In the genomic region with DNA sequence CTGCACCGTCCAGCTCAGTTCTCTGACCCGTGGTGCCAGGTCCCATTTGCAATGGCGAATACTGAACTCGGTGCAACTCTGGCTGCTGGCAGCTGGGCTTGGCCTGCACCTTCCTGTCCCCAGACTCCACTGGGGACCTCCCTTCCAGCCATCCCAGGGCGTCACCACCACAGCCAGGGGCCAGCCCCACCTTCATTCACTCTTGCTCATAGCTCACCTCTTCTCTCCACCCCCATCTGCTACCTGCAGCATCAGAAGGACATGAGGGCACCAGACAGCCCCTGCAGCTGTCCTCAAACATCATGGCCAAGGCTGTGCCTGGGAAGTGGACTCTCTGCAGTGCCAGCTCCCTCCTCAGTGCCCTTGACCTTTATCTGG, we compare ENCODE assay signal across 12 cellular contexts. TPM values are rescaled to one million over a fixed set of nuclear protein-coding genes. Genes with fewer than 3 reads are reported as not detected.
DNase-seq lines count a peak whose midpoint lies in the region; ATAC-seq, FAIRE-seq and TF ChIP-seq lines count a peak whose summit lies in the region.
"Had no signal": no experiment of that assay in that cellular context is flagged by ENCODE, and none has a peak within 500 bp of the region (broad histone marks: within the 10 kb centered on the region; RNA-seq: fewer than 3 reads in every experiment).

No MANE protein-coding gene starts in this region.

- 0 out of 2 replicates have a peak, but pooled peaks cover 3% of the 10 kb centered on the region for H4K20me1 ChIP-seq in K562 (replicated peaks; ENCODE audit: control insufficient read depth, insufficient read depth, low read length)

- TF ChIP-seq EP300 in K562 (IDR thresholded peaks at IDR 0.05; ENCODE audit: low read length) = no peak

- DNase-seq in AG09309 (ENCODE audit: low read depth) (no peak), GM13976 (ENCODE audit: low spot score) (peak; percentile 42), K562 (ENCODE audit: extremely low read depth in 1 of 4, low spot score in 3 of 4) (no peak), lower lobe of right lung (peak; percentile 18), HEK293T (ENCODE audit: extremely low spot score) (no peak), H54 (ENCODE audit: insufficient read length, low spot score) (no peak), GM19238 (ENCODE audit: insufficient read length, low spot score) (no peak)
- DNase-seq in activated CD4-positive, alpha-beta T cell treated with anti-CD3 and anti-CD28 coated beads, Interleukin-2, amount 50 U/mL, for 4 hours = no peak
- DNase-seq: activated B cell treated with CpG ODN at 0.5 μM for 24 hours, HCEC 1CT had no signal

- H3K9me3 ChIP-seq in K562 (replicated peaks; ENCODE audit: control insufficient read depth, insufficient read depth, low read depth, low read length) (no peaks in the 10 kb centered on the region), lower lobe of right lung (no peaks in the 10 kb centered on the region)

- H3K27ac ChIP-seq in K562 (ENCODE audit: extremely low read depth, low read depth, low read length) (no peak overlapping the region), lower lobe of right lung (no peak overlapping the region)

- POLR2A ChIA-PET in K562 (lab: Yijun Ruan, JAX) (no interaction called here), HEK293T (lab: Yijun Ruan, JAX) (no interaction called here)

- CTCF ChIA-PET in K562 (lab: Yijun Ruan, JAX; ENCODE audit: low intra/inter-chr PET ratio) (no interaction called here), HEK293T (lab: Yijun Ruan, JAX) (interaction anchor here (0.6 to 1.7 kb wide), 9 partner anchors 45 to 539 kb away, joined by 3 to 13 read pairs (median 3); no protein-coding TSS in a partner anchor)

- H2AFZ ChIP-seq in K562 (ENCODE audit: low read depth, low read length) = no peak overlapping the region

- no peak for TF ChIP-seq POLR2A in K562 (conservative IDR thresholded peaks at IDR 0.05)
- no peak for TF ChIP-seq POLR2A in H54 (IDR thresholded peaks at IDR 0.05; ENCODE audit: low read depth, low read length)

- intact Hi-C loops in K562 (cut with micrococcal nuclease) (loop anchor here (2.0 to 10.0 kb wide), 4 partner anchors 72 to 587 kb away; no protein-coding TSS in a partner anchor), lower lobe of right lung (cut with DNase I) (no loop called here)

- H3K4me3 ChIP-seq in AG09309 (ENCODE audit: control insufficient read depth, low read depth, low read length) (no peak overlapping the region), K562 (no peak overlapping the region), lower lobe of right lung (no peak overlapping the region)

- H3K36me3 ChIP-seq in K562 (ENCODE audit: control insufficient read depth, insufficient read depth, low read length) (no peaks in the 10 kb centered on the region), lower lobe of right lung (no peaks in the 10 kb centered on the region)

- no peak for FAIRE-seq in K562 (lab: Jason Lieb, UNC)
- FAIRE-seq in H54 (lab: Jason Lieb, UNC) = no peak

- in situ Hi-C loops in GM13976 (cut with MboI; ENCODE audit: low sequenced_read_pairs, unreplicated experiment) (no loop called here), K562 (cut with MboI) (loop anchor here (5.0 kb wide), 1 partner anchor 112 kb away; no protein-coding TSS in a partner anchor)

- H3K4me1 ChIP-seq in K562 (replicated peaks in 1 of 2; ENCODE audit: control insufficient read depth in 2 of 2, insufficient read depth in 2 of 2, low read length in 2 of 2) (peaks cover 0 to 10% of the 10 kb centered on the region in 2 experiments; a peak in 2 of 5 replicates), lower lobe of right lung (no peaks in the 10 kb centered on the region)

- H3K9ac ChIP-seq in K562 (ENCODE audit: insufficient read depth in 1 of 2, low read depth in 2 of 2, low read length in 2 of 2) = no peak overlapping the region

- no peaks in the 10 kb centered on the region for H3K79me2 ChIP-seq in K562 (ENCODE audit: control insufficient read depth, insufficient read depth, low read length)

- no peak overlapping the region for H3K4me2 ChIP-seq in K562 (ENCODE audit: insufficient read depth, low read length)

- no peaks in the 10 kb centered on the region for H3K9me1 ChIP-seq in K562 (ENCODE audit: control insufficient read depth, insufficient read depth, low read length)

- no CpG with 5 or more reads among the region's 5 CpGs for WGBS in K562 (ENCODE audit: insufficient coverage, low coverage, missing lambda C conversion rate)

- H3K27me3 ChIP-seq in K562 (ENCODE audit: control insufficient read depth in 2 of 2, insufficient read depth in 2 of 2, low read length in 2 of 2) = peaks cover 0 to 30% of the 10 kb centered on the region in 2 experiments; a peak in 3 of 5 replicates
- H3K27me3 ChIP-seq in lower lobe of right lung (ENCODE audit: low read depth) = peaks cover 10% of the 10 kb centered on the region

- TF ChIP-seq CTCF in AG09309 (IDR thresholded peaks at IDR 0.05; ENCODE audit: control insufficient read depth, insufficient read depth, low read depth, low read length, missing control alignments) (peak; percentile 16), GM13976 (IDR thresholded peaks at IDR 0.05; ENCODE audit: borderline replicate concordance, control extremely low read depth, extremely low read depth, insufficient read depth, missing control alignments) (no peak), K562 (IDR thresholded peaks at IDR 0.05 in 2 of 3, conservative IDR thresholded peaks at IDR 0.05 in 1 of 3; ENCODE audit: insufficient read depth in 2 of 3, low read depth in 1 of 3, low read length in 3 of 3) (no peak; a peak in 1 of 6 replicates), lower lobe of right lung (IDR thresholded peaks at IDR 0.05) (peak; percentile 40)

- no peak for TF ChIP-seq RAD21 in K562 (CRISPR knock-in tag; conservative IDR thresholded peaks at IDR 0.05 in 1 of 2, IDR thresholded peaks at IDR 0.05 in 1 of 2)

- BruUV-seq in K562 (replicated peaks; lab: Mats Ljungman, UMichigan) = no TSS peak

- peak; percentile 6; the same call in 2 of the 3 replicates for ATAC-seq in K562
- peak in 1 of 2 donors; percentile 5 for ATAC-seq in lower lobe of right lung

TF ChIP-seq in HEK293T, 16 proteins besides CTCF, POLR2A, EP300 and RAD21 (continues in another document):
- no peak for TF ChIP-seq ZNF384 (IDR thresholded peaks at IDR 0.05)
- no peak for TF ChIP-seq BHLHE40 (IDR thresholded peaks at IDR 0.05; ENCODE audit: borderline replicate concordance)

RNA-seq across cellular contexts. Expression of gene ALPI, which starts 16.2 kb away (rescaled TPM):
- total RNA-seq in K562 (2011; cell fraction: chromatin; rRNA removed; ENCODE audit: low replicate concordance) = not detected in 2 replicates
- not detected in 2 replicates for total RNA-seq in K562 (2011; cell fraction: nucleolus; rRNA removed)
- total RNA-seq in K562 (2011; cell fraction: nucleoplasm; rRNA removed) = not detected in 2 replicates
- total RNA-seq in K562 (2014; rRNA removed) (not detected in 2 replicates), K562 (2014; rRNA removed; fragmentation: Illumina TruSeq; extraction: Trizol) (not detected in 2 replicates), K562 (2015; rRNA removed; fragmentation: Illumina TruSeq; extraction: Trizol) (not detected in 2 replicates), K562 (2021) (not detected in 2 replicates), lower lobe of right lung (not detected)
- polyA plus RNA-seq in K562 (2011; rRNA removed) (not detected in 2 replicates), K562 (2014; fragmentation: Illumina TruSeq; extraction: Trizol) (not detected in 2 replicates), K562 (2014; fragmentation: Nextera tagmentation; extraction: Ambion mirVana) (not detected), K562 (2014; rRNA removed) (not detected in 2 replicates)
- 0.03 TPM in 1 of 2 replicates, not detected in the other for polyA plus RNA-seq in K562 (2011; cell fraction: cytosol; rRNA removed)
- not detected in 2 replicates for polyA plus RNA-seq in K562 (2011; cell fraction: nucleus; rRNA removed)
- polyA plus RNA-seq in K562 (2012) = not detected in 2 replicates
- not detected in 2 replicates for polyA minus RNA-seq in K562 (2011; rRNA and poly(A)+ RNA removed)
- not detected in 2 replicates for polyA minus RNA-seq in K562 (2011; cell fraction: cytosol; rRNA and poly(A)+ RNA removed)
- polyA minus RNA-seq in K562 (2011; cell fraction: nucleus; rRNA and poly(A)+ RNA removed) = not detected in 2 replicates
- total RNA-seq: activated B cell treated with CpG ODN at 0.5 μM for 24 hours; CD4-positive, CD25-positive, alpha-beta regulatory T cell; SK-MEL-5 had no signal
- polyA plus RNA-seq: CD4-positive, CD25-positive, alpha-beta regulatory T cell had no signal

RNA-seq across cellular contexts. Expression of gene ALPG, which starts 33.1 kb away (rescaled TPM):
- not detected in 2 replicates for total RNA-seq in K562 (2011; cell fraction: chromatin; rRNA removed; ENCODE audit: low replicate concordance)
- total RNA-seq in K562 (2011; cell fraction: nucleolus; rRNA removed) = not detected in 2 replicates
- not detected in 2 replicates for total RNA-seq in K562 (2011; cell fraction: nucleoplasm; rRNA removed)
- total RNA-seq in K562 (2014; rRNA removed) (not detected in 2 replicates), K562 (2014; rRNA removed; fragmentation: Illumina TruSeq; extraction: Trizol) (not detected in 2 replicates), K562 (2015; rRNA removed; fragmentation: Illumina TruSeq; extraction: Trizol) (not detected in 2 replicates), K562 (2021) (not detected in 2 replicates), lower lobe of right lung (0.53 TPM)
- polyA plus RNA-seq in K562 (2011; rRNA removed) (not detected in 2 replicates), K562 (2014; fragmentation: Illumina TruSeq; extraction: Trizol) (not detected in 2 replicates), K562 (2014; fragmentation: Nextera tagmentation; extraction: Ambion mirVana) (not detected), K562 (2014; rRNA removed) (not detected in 2 replicates)
- not detected in 2 replicates for polyA plus RNA-seq in K562 (2011; cell fraction: cytosol; rRNA removed)
- polyA plus RNA-seq in K562 (2011; cell fraction: nucleus; rRNA removed) = not detected in 2 replicates
- not detected in 2 replicates for polyA plus RNA-seq in K562 (2012)
- polyA minus RNA-seq in K562 (2011; rRNA and poly(A)+ RNA removed) = not detected in 2 replicates
- not detected in 2 replicates for polyA minus RNA-seq in K562 (2011; cell fraction: cytosol; rRNA and poly(A)+ RNA removed)
- not detected in 2 replicates for polyA minus RNA-seq in K562 (2011; cell fraction: nucleus; rRNA and poly(A)+ RNA removed)
- total RNA-seq: activated B cell treated with CpG ODN at 0.5 μM for 24 hours; CD4-positive, CD25-positive, alpha-beta regulatory T cell; SK-MEL-5 had no signal
- polyA plus RNA-seq: CD4-positive, CD25-positive, alpha-beta regulatory T cell had no signal

RNA-seq across cellular contexts. Expression of gene ECEL1, which starts 47.9 kb away (rescaled TPM):
- not detected in 2 replicates for total RNA-seq in K562 (2011; cell fraction: chromatin; rRNA removed; ENCODE audit: low replicate concordance)
- not detected in 2 replicates for total RNA-seq in K562 (2011; cell fraction: nucleolus; rRNA removed)
- not detected in 2 replicates for total RNA-seq in K562 (2011; cell fraction: nucleoplasm; rRNA removed)
- not detected in 2 replicates for total RNA-seq in K562 (2014; rRNA removed)
- total RNA-seq in K562 (2014; rRNA removed; fragmentation: Illumina TruSeq; extraction: Trizol) = not detected in 2 replicates
- not detected in 2 replicates for total RNA-seq in K562 (2015; rRNA removed; fragmentation: Illumina TruSeq; extraction: Trizol)
- 0.09 TPM in 1 of 2 replicates, not detected in the other for total RNA-seq in K562 (2021)
- polyA plus RNA-seq in K562 (2011; rRNA removed) = not detected in 2 replicates
- not detected in 2 replicates for polyA plus RNA-seq in K562 (2011; cell fraction: cytosol; rRNA removed)
- not detected in 2 replicates for polyA plus RNA-seq in K562 (2011; cell fraction: nucleus; rRNA removed)
- not detected in 2 replicates for polyA plus RNA-seq in K562 (2012)
- polyA plus RNA-seq in K562 (2014; fragmentation: Illumina TruSeq; extraction: Trizol) = not detected in 2 replicates
- polyA plus RNA-seq in K562 (2014; fragmentation: Nextera tagmentation; extraction: Ambion mirVana) = not detected
- polyA plus RNA-seq in K562 (2014; rRNA removed) = not detected in 2 replicates
- polyA minus RNA-seq in K562 (2011; rRNA and poly(A)+ RNA removed) = not detected in 2 replicates
- not detected in 2 replicates for polyA minus RNA-seq in K562 (2011; cell fraction: cytosol; rRNA and poly(A)+ RNA removed)
- not detected in 2 replicates for polyA minus RNA-seq in K562 (2011; cell fraction: nucleus; rRNA and poly(A)+ RNA removed)
- total RNA-seq in lower lobe of right lung = 1.0 TPM
- total RNA-seq: activated B cell treated with CpG ODN at 0.5 μM for 24 hours; CD4-positive, CD25-positive, alpha-beta regulatory T cell; SK-MEL-5 had no signal
- polyA plus RNA-seq: CD4-positive, CD25-positive, alpha-beta regulatory T cell had no signal

Comparison
In these comparisons a context has a peak if more than half of its experiments do, and no peak if none do; other contexts are left out.
1. DNase-seq: peak in GM13976 (single experiment) and lower lobe of right lung (single experiment); none in AG09309 (single experiment), K562 (0 of 4), activated CD4-positive, alpha-beta T cell treated with anti-CD3 and anti-CD28 coated beads, Interleukin-2, amount 50 U/mL, for 4 hours (0 of 2), HEK293T (single experiment), H54 (single experiment) and GM19238 (single experiment).
2. CTCF ChIP-seq: peak in AG09309 (single experiment) and lower lobe of right lung (single experiment); none in GM13976 (single experiment) and K562 (0 of 3).